In genomic region chr2:54909006-54909405, GRCh38 we compare ENCODE assay signal across 18 cellular contexts.
DNase-seq lines count a peak whose midpoint lies in the region; ATAC-seq and TF ChIP-seq lines count a peak whose summit lies in the region.
"Had no signal": no experiment of that assay in that cellular context is flagged by ENCODE, and none has a peak within 500 bp of the region (broad histone marks: within the 10 kb centered on the region; RNA-seq: fewer than 3 reads in every experiment).

No MANE protein-coding gene starts in this region.

- POLR2A ChIA-PET in BJ (lab: Charles Lee) = no interaction called here

- H3K4me2 ChIP-seq in fibroblast of lung (ENCODE audit: extremely low read depth, insufficient read depth, low read length) (peak overlapping the region; percentile 52), trophoblast cell (ENCODE audit: low read length) (no peak overlapping the region)

- ATAC-seq in GM19452 (IDR thresholded peaks at IDR 0.05; ENCODE audit: unreplicated experiment) = no peak
- ATAC-seq: HCT116 had no signal

- no peaks in the 10 kb centered on the region for H3K27me3 ChIP-seq in BJ (ENCODE audit: control insufficient read depth, insufficient read depth, low read length)
- H3K27me3 ChIP-seq in fibroblast of lung (ENCODE audit: control insufficient read depth, insufficient read depth, low read length) = no peaks in the 10 kb centered on the region
- no peaks in the 10 kb centered on the region for H3K27me3 ChIP-seq in trophoblast cell (ENCODE audit: insufficient read depth, low read length)
- no peaks in the 10 kb centered on the region for H3K27me3 ChIP-seq in thyroid gland
- H3K27me3 ChIP-seq: MG63 had no signal

- H4K8ac ChIP-seq in trophoblast cell (ENCODE audit: low read depth, low read length) = no peak overlapping the region

- H4K91ac ChIP-seq in trophoblast cell (ENCODE audit: low read depth, low read length) = no peak overlapping the region

- H3K9ac ChIP-seq in fibroblast of lung (ENCODE audit: insufficient read depth, low read length) (no peak overlapping the region), trophoblast cell (ENCODE audit: low read length) (no peak overlapping the region)

- no peak overlapping the region for H3K23ac ChIP-seq in trophoblast cell (ENCODE audit: low read length)

- H3K4me3 ChIP-seq in BJ (ENCODE audit: low read depth, low read length) = no peak overlapping the region
- no peak overlapping the region for H3K4me3 ChIP-seq in fibroblast of lung (replicated peaks in 1 of 4; ENCODE audit: control extremely low read depth in 1 of 4, insufficient read depth in 1 of 4, low read depth in 3 of 4, low read length in 4 of 4)
- no peak overlapping the region for H3K4me3 ChIP-seq in trophoblast cell (ENCODE audit: low read depth, low read length)
- no peak overlapping the region for H3K4me3 ChIP-seq in thyroid gland (replicated peaks in 1 of 3)
- H3K4me3 ChIP-seq: MG63 had no signal

- TF ChIP-seq CTCF in BJ (IDR thresholded peaks at IDR 0.05; ENCODE audit: insufficient read depth, low read depth, low read length) = no peak
- no peak for TF ChIP-seq CTCF in fibroblast of lung (conservative IDR thresholded peaks at IDR 0.05 in 1 of 2, IDR thresholded peaks at IDR 0.05 in 1 of 2; ENCODE audit: low read depth in 1 of 2, low read length in 2 of 2)
- no peak for TF ChIP-seq CTCF in thyroid gland (IDR thresholded peaks at IDR 0.05)

- WGBS in trophoblast cell (ENCODE audit: extremely low coverage, insufficient coverage, insufficient read length) = no CpG with 5 or more reads among the region's 3 CpGs
- WGBS in thyroid gland, 2 donors = 87% methylated on average over 3 of the region's 3 CpGs

- H2BK120ac ChIP-seq in trophoblast cell (ENCODE audit: insufficient read depth, low read length, poor library complexity) = no peak overlapping the region

- H3K4me1 ChIP-seq in fibroblast of lung (ENCODE audit: control insufficient read depth, extremely low read depth, insufficient read depth, low read length) (peaks cover 12% of the 10 kb centered on the region), trophoblast cell (ENCODE audit: control insufficient read depth in 1 of 2, insufficient read depth in 2 of 2, low read length in 2 of 2) (peaks cover 0 to 4% of the 10 kb centered on the region in 2 experiments), thyroid gland (no peaks in the 10 kb centered on the region)

- intact Hi-C loops in thyroid gland (cut with DNase I) = no loop called here

- H4K12ac ChIP-seq in trophoblast cell (ENCODE audit: low read depth, low read length) = no peak overlapping the region

- H2BK12ac ChIP-seq in trophoblast cell (ENCODE audit: low read length) = no peak overlapping the region

- CTCF ChIA-PET in BJ (lab: Yijun Ruan, JAX) = interaction anchor here (1.4 kb wide), 1 partner anchor 266 kb away, joined by 4 read pairs; no protein-coding TSS in a partner anchor

- DNase-seq in BJ (ENCODE audit: low read depth) (peak; percentile 21), HS-5 (ENCODE audit: low read depth) (peak; percentile 40), fibroblast of lung (ENCODE audit: low read depth in 2 of 2) (peak; percentile 25 to 47), trophoblast cell (peak; percentile 18 to 84), thyroid gland (no peak), HuH-7.5 (ENCODE audit: low spot score) (no peak)
- DNase-seq in activated T-cell treated with anti-CD3 and anti-CD28 coated beads, Interleukin-2, amount 50 U/mL, for 48 hours = no peak
- DNase-seq: DMS 273 treated with DMSO at 0.1 percent for 48 hours, MG63, NCI-H1092, NCI-H146, NCI-H2081, NCI-H748 treated with DMSO at 0.1 percent for 48 hours, OCI-M1 had no signal

- H4K20me1 ChIP-seq in fibroblast of lung (ENCODE audit: control insufficient read depth, extremely low read depth, insufficient read depth, low read length) = no peaks in the 10 kb centered on the region

- H3K79me2 ChIP-seq in fibroblast of lung (ENCODE audit: control insufficient read depth, insufficient read depth, low read length) (no peaks in the 10 kb centered on the region), trophoblast cell (ENCODE audit: control insufficient read depth, insufficient read depth, low read length, poor library complexity) (no peaks in the 10 kb centered on the region)

- H3K14ac ChIP-seq in trophoblast cell (ENCODE audit: low read length) = no peak overlapping the region

- H3K4ac ChIP-seq in trophoblast cell (ENCODE audit: low read depth, low read length) = no peak overlapping the region

- peak overlapping the region; percentile 74 for H3K27ac ChIP-seq in fibroblast of lung (ENCODE audit: insufficient read depth, low read length)
- H3K27ac ChIP-seq in trophoblast cell (ENCODE audit: low read depth, low read length) = no peak overlapping the region
- no peak overlapping the region for H3K27ac ChIP-seq in thyroid gland
- H3K27ac ChIP-seq: C4-2B, RWPE1 had no signal

- no peak overlapping the region for H2AK5ac ChIP-seq in trophoblast cell (ENCODE audit: low read length)

- no peaks in the 10 kb centered on the region for H3K79me1 ChIP-seq in trophoblast cell (ENCODE audit: low read length)

- H3K36me3 ChIP-seq in BJ (ENCODE audit: control insufficient read depth, insufficient read depth, low read length) (no peaks in the 10 kb centered on the region), fibroblast of lung (ENCODE audit: control insufficient read depth, insufficient read depth, low read length) (no peaks in the 10 kb centered on the region), trophoblast cell (ENCODE audit: control insufficient read depth in 1 of 2, insufficient read depth in 2 of 2, low read length in 2 of 2) (no peaks in the 10 kb centered on the region), thyroid gland (no peaks in the 10 kb centered on the region)
- H3K36me3 ChIP-seq: MG63 had no signal

- H3K18ac ChIP-seq in trophoblast cell (ENCODE audit: low read length) = no peak overlapping the region

- no peak overlapping the region for H2AFZ ChIP-seq in fibroblast of lung (ENCODE audit: low read length)
- no peak overlapping the region for H2AFZ ChIP-seq in trophoblast cell (ENCODE audit: insufficient read depth, low read length, poor library complexity)

- no peaks in the 10 kb centered on the region for H3K9me3 ChIP-seq in fibroblast of lung (ENCODE audit: control insufficient read depth, insufficient read depth, low read depth, low read length)
- H3K9me3 ChIP-seq in trophoblast cell (ENCODE audit: insufficient read depth, low read depth, low read length) = no peaks in the 10 kb centered on the region
- no peaks in the 10 kb centered on the region for H3K9me3 ChIP-seq in thyroid gland
- H3K9me3 ChIP-seq: MG63 had no signal

- no peak for TF ChIP-seq POLR2A in thyroid gland (IDR thresholded peaks at IDR 0.05)

- H2BK5ac ChIP-seq in trophoblast cell (ENCODE audit: low read depth, low read length, poor library complexity) = no peak overlapping the region

Comparison
In these comparisons a context has a peak if more than half of its experiments do, and no peak if none do; other contexts are left out.
1. DNase-seq: peak in BJ (single experiment), HS-5 (single experiment), fibroblast of lung (2 of 2) and trophoblast cell (2 of 2); none in thyroid gland (0 of 2), HuH-7.5 (single experiment) and activated T-cell treated with anti-CD3 and anti-CD28 coated beads, Interleukin-2, amount 50 U/mL, for 48 hours (0 of 2).